ENCODE assay signal across 8 cellular contexts in genomic region chr2:179218848-179219594, GRCh38. TPM values are rescaled to one million over a fixed set of nuclear protein-coding genes. Genes with fewer than 3 reads are reported as not detected.
DNase-seq lines count a peak whose midpoint lies in the region; ATAC-seq, FAIRE-seq and TF ChIP-seq lines count a peak whose summit lies in the region.

No MANE protein-coding gene starts in this region.

- WGBS in heart left ventricle, 4 donors, result 47 to 61% (median 54%) methylated on average over 4 of the region's 4 CpGs
- WGBS in prostate gland, result 58% methylated on average over 4 of the region's 4 CpGs

- peak; percentile 63 for FAIRE-seq in RCC 7860 (lab: Jason Lieb, UNC)

- no peaks in the 10 kb centered on the region for H3K79me2 ChIP-seq in KMS-11 (ENCODE audit: insufficient read depth, low read depth)

- peak; percentile 85 for ATAC-seq in GM21423 (IDR thresholded peaks at IDR 0.05; ENCODE audit: unreplicated experiment)
- peak; percentile 85 to 94 (median 87) for ATAC-seq in heart left ventricle

- no peak overlapping the region for H3K4me2 ChIP-seq in KMS-11

- H3K4me3 ChIP-seq in KMS-11 (IDR thresholded peaks at IDR 0.05; ENCODE audit: insufficient read depth, low read depth, low read length) (no peak overlapping the region), heart left ventricle (no peak overlapping the region), prostate gland (no peak overlapping the region)

- no peak overlapping the region for H3K9ac ChIP-seq in KMS-11

- peak; percentile 61 for DNase-seq in DMS153 treated with DMSO at 0.1 percent for 48 hours (lab: John Stamatoyannopoulos, UW; ENCODE audit: unreplicated experiment)
- DNase-seq in RCC 7860 (ENCODE audit: low spot score), result peak; percentile 40
- peak; percentile 33 for DNase-seq in activated naive CD8-positive, alpha-beta T cell treated with anti-CD3 and anti-CD28 coated beads for 36 hours
- peak; percentile 58 to 68 (median 64) for DNase-seq in heart left ventricle
- DNase-seq in prostate gland (ENCODE audit: low spot score), result peak; percentile 55
- no peak for DNase-seq in T1000 (lab: John Stamatoyannopoulos, UW)

- no peaks in the 10 kb centered on the region for H3K36me3 Mint-ChIP-seq in activated naive CD8-positive, alpha-beta T cell treated with anti-CD3 and anti-CD28 coated beads for 36 hours

- no peak overlapping the region for H3K27ac Mint-ChIP-seq in activated naive CD8-positive, alpha-beta T cell treated with anti-CD3 and anti-CD28 coated beads for 36 hours

- no peaks in the 10 kb centered on the region for H3K4me1 Mint-ChIP-seq in activated naive CD8-positive, alpha-beta T cell treated with anti-CD3 and anti-CD28 coated beads for 36 hours

- intact Hi-C loops in heart left ventricle (cut with DNase I) (loop anchor here in 9 of 10 donors (1.0 to 10.0 kb wide), 10 partner anchors 46 to 226 kb away; partner anchors contain the start of gene SESTD1 (in 1 of the 9)), prostate gland (cut with DNase I) (no loop called here)

- no peak for TF ChIP-seq POLR2A in heart left ventricle (IDR thresholded peaks at IDR 0.05)
- TF ChIP-seq POLR2A in prostate gland (IDR thresholded peaks at IDR 0.05), result no peak

- no peak overlapping the region for H3K4me3 Mint-ChIP-seq in activated naive CD8-positive, alpha-beta T cell treated with anti-CD3 and anti-CD28 coated beads for 36 hours

- H3K9me3 ChIP-seq in heart left ventricle (peaks cover 0 to 16% (median 0%) of the 10 kb centered on the region in 12 donors), prostate gland (no peaks in the 10 kb centered on the region)

- no peaks in the 10 kb centered on the region for H4K20me1 ChIP-seq in KMS-11 (ENCODE audit: insufficient read depth)

- no peaks in the 10 kb centered on the region for H3K27me3 Mint-ChIP-seq in activated naive CD8-positive, alpha-beta T cell treated with anti-CD3 and anti-CD28 coated beads for 36 hours

- TF ChIP-seq CTCF in KMS-11 (conservative IDR thresholded peaks at IDR 0.05; ENCODE audit: low read depth, low read length), result peak; percentile 91
- peak; percentile 82 to 94 (median 86) for TF ChIP-seq CTCF in heart left ventricle (IDR thresholded peaks at IDR 0.05)
- peak; percentile 19 to 67 (median 62) for TF ChIP-seq CTCF in prostate gland (IDR thresholded peaks at IDR 0.05)

- H3K4me1 ChIP-seq in KMS-11 (ENCODE audit: low read depth, poor library complexity, severe bottlenecking) (no peaks in the 10 kb centered on the region), heart left ventricle (peaks cover 0 to 36% (median 6%) of the 10 kb centered on the region in 12 donors), prostate gland (replicated peaks) (no peaks in the 10 kb centered on the region)

- H3K27me3 ChIP-seq in KMS-11 (ENCODE audit: insufficient read depth, low read depth) (no peaks in the 10 kb centered on the region), heart left ventricle (no peaks in the 10 kb centered on the region), prostate gland (replicated peaks; ENCODE audit: insufficient read depth) (no peaks in the 10 kb centered on the region)

- H3K36me3 ChIP-seq in KMS-11 (ENCODE audit: insufficient read depth), result no peaks in the 10 kb centered on the region
- H3K36me3 ChIP-seq in heart left ventricle, result no peaks in the 10 kb centered on the region
- no peaks in the 10 kb centered on the region for H3K36me3 ChIP-seq in prostate gland

- H3K27ac ChIP-seq in KMS-11 (no peak overlapping the region), heart left ventricle (no peak overlapping the region), prostate gland (no peak overlapping the region)

- H2AFZ ChIP-seq in KMS-11 (ENCODE audit: low read depth), result no peak overlapping the region

- peaks cover 1% of the 10 kb centered on the region for H3K9me3 Mint-ChIP-seq in activated naive CD8-positive, alpha-beta T cell treated with anti-CD3 and anti-CD28 coated beads for 36 hours

RNA-seq across cellular contexts. Expression of gene SESTD1, which starts 45.6 kb away (rescaled TPM):
- total RNA-seq in activated naive CD8-positive, alpha-beta T cell treated with anti-CD3 and anti-CD28 coated beads for 36 hours, result 1 to 10 TPM; 4.4 to 5.7 TPM
- total RNA-seq in heart left ventricle (10 to 100 TPM; 14.4 to 48.7 (median 32.6) TPM), prostate gland (10 to 100 TPM in 1 of 2 donors, 1 to 10 TPM in 1; 7.7 to 35.4 TPM)
- polyA plus RNA-seq in heart left ventricle, result 1 to 10 TPM; 2.9 to 9.2 TPM
